In the genomic region with DNA sequence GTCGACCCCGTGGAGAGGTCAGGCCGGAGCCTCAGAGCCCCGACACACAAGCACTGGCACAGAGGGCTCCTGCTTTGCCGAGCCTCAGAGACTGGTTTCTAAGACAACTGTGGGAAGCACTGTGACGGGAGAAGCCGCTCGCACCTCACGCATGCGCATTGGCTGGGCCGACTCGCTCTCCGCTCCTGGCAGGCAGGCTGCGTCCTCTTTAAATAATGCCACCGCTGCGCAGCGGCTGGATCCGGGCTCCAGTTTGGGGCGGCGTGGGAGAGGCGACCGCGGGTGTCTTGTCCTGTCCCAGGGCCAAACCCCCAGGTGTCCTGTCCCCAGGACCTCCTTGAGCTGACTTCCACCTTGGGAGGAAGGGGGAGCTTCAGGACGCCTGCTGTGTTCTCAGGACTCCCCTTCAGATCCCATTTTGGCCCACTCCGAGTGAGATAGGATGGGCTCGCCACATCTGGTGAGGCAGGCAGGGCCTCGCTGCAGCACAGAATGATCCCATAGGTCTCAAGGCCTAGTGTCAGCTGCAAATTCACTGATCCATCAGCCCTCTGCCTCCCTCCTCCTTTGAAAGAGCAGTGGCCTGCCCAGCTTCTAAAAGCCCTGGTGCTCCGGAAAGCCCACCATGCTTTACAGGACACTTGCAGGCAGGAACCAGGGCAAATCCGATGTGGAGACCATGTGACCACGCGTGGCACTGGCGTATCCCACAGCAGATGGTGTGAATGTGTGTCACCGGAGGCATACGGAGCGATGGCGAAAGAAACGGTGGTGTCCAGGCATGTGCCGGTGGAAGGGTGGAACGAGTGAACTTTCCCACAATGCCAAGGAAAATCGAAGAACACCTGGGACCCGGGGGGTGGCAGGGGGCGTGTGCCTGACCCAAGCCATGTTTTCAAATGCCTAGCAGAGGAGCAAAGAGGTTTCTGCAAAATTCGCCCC, we compare ENCODE assay signal across 8 cellular contexts.
DNase-seq lines count a peak whose midpoint lies in the region; ATAC-seq and TF ChIP-seq lines count a peak whose summit lies in the region.

No MANE protein-coding gene starts in this region.

- H4K20me1 ChIP-seq in KMS-11 (ENCODE audit: insufficient read depth) = no peaks in the 10 kb centered on the region
- H4K20me1 ChIP-seq in SK-N-SH (ENCODE audit: insufficient read depth) = no peaks in the 10 kb centered on the region

- TF ChIP-seq CTCF in KMS-11 (conservative IDR thresholded peaks at IDR 0.05; ENCODE audit: low read depth, low read length) (no peak), SK-N-SH (IDR thresholded peaks at IDR 0.05) (no peak), cardiac muscle cell (IDR thresholded peaks at IDR 0.05; ENCODE audit: low read depth, low read length) (no peak), upper lobe of right lung (IDR thresholded peaks at IDR 0.05) (no peak)

- TF ChIP-seq EP300 in SK-N-SH (IDR thresholded peaks at IDR 0.05; ENCODE audit: borderline replicate concordance in 1 of 2, low read depth in 1 of 2, low read length in 1 of 2) = no peak

- DNase-seq in ELR (ENCODE audit: low read depth) = peak; percentile 75
- peak; percentile 83 for DNase-seq in SK-N-SH
- DNase-seq in adipocyte (ENCODE audit: low read depth) = peak; percentile 89
- peak; percentile 79 to 86 for DNase-seq in cardiac muscle cell (ENCODE audit: low read depth in 1 of 2, low spot score in 1 of 2)
- DNase-seq in posterior cingulate gyrus = peak; percentile 75 to 98 (median 88)
- DNase-seq in upper lobe of right lung = peak; percentile 91

- H3K4me2 ChIP-seq in KMS-11 = peak overlapping the region; percentile 68
- peak overlapping the region; percentile 67 for H3K4me2 ChIP-seq in SK-N-SH

- intact Hi-C loops in posterior cingulate gyrus (cut with DNase I) (loop anchor here (5.0 kb wide), 1 partner anchor 169 kb away; a partner anchor contains a TSS), upper lobe of right lung (cut with DNase I) (no loop called here)

- no peaks in the 10 kb centered on the region for H3K79me2 ChIP-seq in KMS-11 (ENCODE audit: insufficient read depth, low read depth)
- H3K79me2 ChIP-seq in SK-N-SH (ENCODE audit: insufficient read depth) = no peaks in the 10 kb centered on the region

- WGBS in SK-N-SH (ENCODE audit: low lambda C conversion rate) = 43% methylated on average over 26 of the region's 43 CpGs

- no peak for TF ChIP-seq RAD21 in SK-N-SH (IDR thresholded peaks at IDR 0.05; ENCODE audit: low read length)

- peak overlapping the region; percentile 49 for H2AFZ ChIP-seq in KMS-11 (ENCODE audit: low read depth)
- peak overlapping the region; percentile 72; the same call in 1 of the 2 replicates for H2AFZ ChIP-seq in SK-N-SH (ENCODE audit: low read depth)

- H3F3A ChIP-seq in SK-N-SH (replicated peaks; ENCODE audit: insufficient read depth) = no peaks in the 10 kb centered on the region

- POLR2A ChIA-PET in SK-N-SH (lab: Yijun Ruan, JAX) = no interaction called here

- H3K27me3 ChIP-seq in KMS-11 (ENCODE audit: insufficient read depth, low read depth) = no peaks in the 10 kb centered on the region
- no peaks in the 10 kb centered on the region for H3K27me3 ChIP-seq in SK-N-SH (ENCODE audit: insufficient read depth)
- peaks cover 17% of the 10 kb centered on the region for H3K27me3 ChIP-seq in adipocyte (replicated peaks; ENCODE audit: control insufficient read depth, insufficient read depth, low read length)
- H3K27me3 ChIP-seq in cardiac muscle cell = peaks cover 72% of the 10 kb centered on the region
- H3K27me3 ChIP-seq in upper lobe of right lung = peaks cover 3% of the 10 kb centered on the region

- H3K4me3 ChIP-seq in KMS-11 (IDR thresholded peaks at IDR 0.05; ENCODE audit: insufficient read depth, low read depth, low read length) (no peak overlapping the region), SK-N-SH (ENCODE audit: low read depth in 2 of 2, low read length in 1 of 2) (peak overlapping the region; percentile 43 to 55), adipocyte (ENCODE audit: low read length) (peak overlapping the region; percentile 71), cardiac muscle cell (peak overlapping the region; percentile 29), upper lobe of right lung (peak overlapping the region; percentile 39)

- CTCF ChIA-PET in SK-N-SH (lab: Yijun Ruan, JAX) = no interaction called here

- no peak overlapping the region for H3K9ac ChIP-seq in KMS-11
- H3K9ac ChIP-seq in SK-N-SH = 0 out of 2 replicates have a peak overlapping the region, but pooled peaks have one; percentile 4
- peak overlapping the region; percentile 50 for H3K9ac ChIP-seq in adipocyte (ENCODE audit: low read length)

- H3K4me1 ChIP-seq in KMS-11 (ENCODE audit: low read depth, poor library complexity, severe bottlenecking) = no peaks in the 10 kb centered on the region
- peaks cover 0 to 21% of the 10 kb centered on the region in 2 experiments; a peak in 1 of 4 replicates for H3K4me1 ChIP-seq in SK-N-SH (ENCODE audit: control insufficient read depth in 1 of 2, insufficient read depth in 2 of 2, low read depth in 1 of 2, low read length in 1 of 2)
- H3K4me1 ChIP-seq in adipocyte (ENCODE audit: control insufficient read depth, insufficient read depth, low read length) = peaks cover 22% of the 10 kb centered on the region
- H3K4me1 ChIP-seq in cardiac muscle cell (ENCODE audit: low read depth) = no peaks in the 10 kb centered on the region
- peaks cover 13% of the 10 kb centered on the region for H3K4me1 ChIP-seq in upper lobe of right lung

- H3K27ac ChIP-seq in KMS-11 = no peak overlapping the region
- no peak overlapping the region for H3K27ac ChIP-seq in SK-N-SH (ENCODE audit: low read depth in 2 of 2, low read length in 1 of 2)
- no peak overlapping the region for H3K27ac ChIP-seq in cardiac muscle cell
- H3K27ac ChIP-seq in upper lobe of right lung = no peak overlapping the region

- H3K36me3 ChIP-seq in KMS-11 (ENCODE audit: insufficient read depth) = no peaks in the 10 kb centered on the region
- H3K36me3 ChIP-seq in SK-N-SH (replicated peaks in 1 of 2; ENCODE audit: control insufficient read depth in 1 of 2, insufficient read depth in 2 of 2, low read length in 1 of 2) = no peaks in the 10 kb centered on the region
- no peaks in the 10 kb centered on the region for H3K36me3 ChIP-seq in adipocyte (ENCODE audit: control insufficient read depth, insufficient read depth, low read length, severe bottlenecking)
- H3K36me3 ChIP-seq in cardiac muscle cell = no peaks in the 10 kb centered on the region
- no peaks in the 10 kb centered on the region for H3K36me3 ChIP-seq in upper lobe of right lung

- ATAC-seq in upper lobe of right lung = peak; percentile 48
- no peak for ATAC-seq in GM21526 (IDR thresholded peaks at IDR 0.05; ENCODE audit: low FRiP score, unreplicated experiment)

- H3K9me3 ChIP-seq in SK-N-SH (no peaks in the 10 kb centered on the region), adipocyte (ENCODE audit: control insufficient read depth, low read length) (no peaks in the 10 kb centered on the region), cardiac muscle cell (ENCODE audit: low read depth) (no peaks in the 10 kb centered on the region), upper lobe of right lung (no peaks in the 10 kb centered on the region)

- H3K9me2 ChIP-seq in SK-N-SH = no peaks in the 10 kb centered on the region

TF ChIP-seq in SK-N-SH, 30 proteins besides CTCF, POLR2A, EP300 and RAD21:
- TF ChIP-seq NFIC (IDR thresholded peaks at IDR 0.05; ENCODE audit: borderline replicate concordance) = no peak
- TF ChIP-seq, protein P1, sequence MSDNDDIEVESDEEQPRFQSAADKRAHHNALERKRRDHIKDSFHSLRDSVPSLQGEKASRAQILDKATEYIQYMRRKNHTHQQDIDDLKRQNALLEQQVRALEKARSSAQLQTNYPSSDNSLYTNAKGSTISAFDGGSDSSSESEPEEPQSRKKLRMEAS (IDR thresholded peaks at IDR 0.05; ENCODE audit: low read depth) = no peak
- peak; percentile 19; the same call in 1 of the 2 replicates for TF ChIP-seq MXI1 (IDR thresholded peaks at IDR 0.05; ENCODE audit: low read depth, low read length)
- no peak for TF ChIP-seq TEAD4 (IDR thresholded peaks at IDR 0.05; ENCODE audit: borderline replicate concordance, insufficient read depth)
- no peak for TF ChIP-seq POLR2AphosphoS5 (IDR thresholded peaks at IDR 0.05; ENCODE audit: low read depth, low read length)
- TF ChIP-seq YY1 (IDR thresholded peaks at IDR 0.05; ENCODE audit: low read depth) = no peak
- TF ChIP-seq TCF12 (IDR thresholded peaks at IDR 0.05) = no peak
- TF ChIP-seq, protein P2, sequence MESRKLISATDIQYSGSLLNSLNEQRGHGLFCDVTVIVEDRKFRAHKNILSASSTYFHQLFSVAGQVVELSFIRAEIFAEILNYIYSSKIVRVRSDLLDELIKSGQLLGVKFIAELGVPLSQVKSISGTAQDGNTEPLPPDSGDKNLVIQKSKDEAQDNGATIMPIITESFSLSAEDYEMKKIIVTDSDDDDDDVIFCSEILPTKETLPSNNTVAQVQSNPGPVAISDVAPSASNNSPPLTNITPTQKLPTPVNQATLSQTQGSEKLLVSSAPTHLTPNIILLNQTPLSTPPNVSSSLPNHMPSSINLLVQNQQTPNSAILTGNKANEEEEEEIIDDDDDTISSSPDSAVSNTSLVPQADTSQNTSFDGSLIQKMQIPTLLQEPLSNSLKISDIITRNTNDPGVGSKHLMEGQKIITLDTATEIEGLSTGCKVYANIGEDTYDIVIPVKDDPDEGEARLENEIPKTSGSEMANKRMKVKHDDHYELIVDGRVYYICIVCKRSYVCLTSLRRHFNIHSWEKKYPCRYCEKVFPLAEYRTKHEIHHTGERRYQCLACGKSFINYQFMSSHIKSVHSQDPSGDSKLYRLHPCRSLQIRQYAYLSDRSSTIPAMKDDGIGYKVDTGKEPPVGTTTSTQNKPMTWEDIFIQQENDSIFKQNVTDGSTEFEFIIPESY (IDR thresholded peaks at IDR 0.05; ENCODE audit: borderline replicate concordance, low read depth) = no peak
- no peak for TF ChIP-seq FOSL2 (IDR thresholded peaks at IDR 0.05; ENCODE audit: borderline replicate concordance, low read depth)
- TF ChIP-seq NRF1 (IDR thresholded peaks at IDR 0.05; ENCODE audit: low read depth, low read length) = peak; percentile 84
